Comparison of ENCODE assay signal across 8 cellular contexts in genomic region chrX:154486052-154486395, GRCh38. TPM values are rescaled to one million over a fixed set of nuclear protein-coding genes. Genes with fewer than 3 reads are reported as not detected.
DNase-seq lines count a peak whose midpoint lies in the region; ATAC-seq, FAIRE-seq and TF ChIP-seq lines count a peak whose summit lies in the region.

No MANE protein-coding gene starts in this region.

- H3K27ac Mint-ChIP-seq in activated CD8-positive, alpha-beta T cell treated with anti-CD3 and anti-CD28 coated beads for 36 hours: no peak overlapping the region

- H3K4me1 ChIP-seq in SK-N-SH (ENCODE audit: control insufficient read depth in 1 of 2, insufficient read depth in 2 of 2, low read depth in 1 of 2, low read length in 1 of 2): peaks cover 0 to 17% of the 10 kb centered on the region in 2 experiments; a peak in 1 of 4 replicates
- H3K4me1 ChIP-seq in fibroblast of lung (ENCODE audit: control insufficient read depth, extremely low read depth, insufficient read depth, low read length): peaks cover 2% of the 10 kb centered on the region
- peaks cover 0 to 5% (median 0%) of the 10 kb centered on the region in 3 donors for H3K4me1 ChIP-seq in pancreas

- CTCF ChIA-PET in SK-N-SH (lab: Yijun Ruan, JAX): interaction anchor here (1.1 to 1.2 kb wide), 2 partner anchors 49 to 87 kb away, joined by 3 to 4 read pairs; no protein-coding TSS in a partner anchor
- CTCF ChIA-PET in activated CD8-positive, alpha-beta T cell treated with anti-CD3 and anti-CD28 coated beads for 36 hours (lab: Charles Lee): no interaction called here

- H3K9me3 ChIP-seq in SK-N-SH (no peaks in the 10 kb centered on the region), fibroblast of lung (ENCODE audit: control insufficient read depth, insufficient read depth, low read depth, low read length) (no peaks in the 10 kb centered on the region), pancreas (no peaks in the 10 kb centered on the region)

- no peaks in the 10 kb centered on the region for H3K27me3 Mint-ChIP-seq in activated CD8-positive, alpha-beta T cell treated with anti-CD3 and anti-CD28 coated beads for 36 hours

- no peak for TF ChIP-seq RAD21 in SK-N-SH (IDR thresholded peaks at IDR 0.05; ENCODE audit: low read length)

- ATAC-seq in SK-N-SH treated with all-trans-retinoic acid at 6 μM for 48 hours (no peak), pancreas (peak in 2 of 4 donors; percentile 2 to 6), GM21515 (IDR thresholded peaks at IDR 0.05; ENCODE audit: unreplicated experiment) (no peak)
- no peak for ATAC-seq in activated CD8-positive, alpha-beta T cell treated with anti-CD3 and anti-CD28 coated beads for 36 hours

- peaks cover 25% of the 10 kb centered on the region for H3K4me1 Mint-ChIP-seq in activated CD8-positive, alpha-beta T cell treated with anti-CD3 and anti-CD28 coated beads for 36 hours (ENCODE audit: low read depth)

- H3K36me3 ChIP-seq in SK-N-SH (replicated peaks in 1 of 2; ENCODE audit: control insufficient read depth in 1 of 2, insufficient read depth in 2 of 2, low read length in 1 of 2): peaks cover 0 to 14% of the 10 kb centered on the region in 2 experiments
- peaks cover 5% of the 10 kb centered on the region for H3K36me3 ChIP-seq in fibroblast of lung (ENCODE audit: control insufficient read depth, insufficient read depth, low read length)
- no peaks in the 10 kb centered on the region for H3K36me3 ChIP-seq in pancreas

- intact Hi-C loops in activated CD8-positive, alpha-beta T cell treated with anti-CD3 and anti-CD28 coated beads for 36 hours (cut with micrococcal nuclease): no loop called here
- intact Hi-C loops in pancreas (cut with DNase I): no loop called here

- TF ChIP-seq CTCF in SK-N-SH (IDR thresholded peaks at IDR 0.05): no peak
- no peak for TF ChIP-seq CTCF in activated CD8-positive, alpha-beta T cell treated with anti-CD3 and anti-CD28 coated beads for 36 hours (IDR thresholded peaks at IDR 0.05)
- no peak for TF ChIP-seq CTCF in fibroblast of lung (conservative IDR thresholded peaks at IDR 0.05 in 1 of 2, IDR thresholded peaks at IDR 0.05 in 1 of 2; ENCODE audit: low read depth in 1 of 2, low read length in 2 of 2)
- no peak for TF ChIP-seq CTCF in pancreas (IDR thresholded peaks at IDR 0.05)

- peak overlapping the region; percentile 20 to 77; a peak in 2 of 4 replicates for H3K27ac ChIP-seq in SK-N-SH (ENCODE audit: low read depth in 2 of 2, low read length in 1 of 2)
- H3K27ac ChIP-seq in fibroblast of lung (ENCODE audit: insufficient read depth, low read length): no peak overlapping the region
- H3K27ac ChIP-seq in pancreas: peak overlapping the region; percentile 61 to 75 (median 70)

- POLR2A ChIA-PET in SK-N-SH (lab: Yijun Ruan, JAX): interaction anchor here (1.5 to 2.4 kb wide), 3 partner anchors 27 to 88 kb away, joined by 5 to 8 read pairs (median 7); partner anchors contain the start of gene RPL10
- POLR2A ChIA-PET in activated CD8-positive, alpha-beta T cell treated with anti-CD3 and anti-CD28 coated beads for 36 hours (lab: Charles Lee): interaction anchor here (0.9 to 1.6 kb wide), 10 partner anchors 8 to 85 kb away, joined by 3 to 5 read pairs (median 3); no protein-coding TSS in a partner anchor

- H3K79me2 ChIP-seq in SK-N-SH (ENCODE audit: insufficient read depth) (peaks cover 19% of the 10 kb centered on the region; the same call in 1 of the 2 replicates), fibroblast of lung (ENCODE audit: control insufficient read depth, insufficient read depth, low read length) (peaks cover 4% of the 10 kb centered on the region)

- DNase-seq in SK-N-SH: peak; percentile 56
- peak; percentile 39 for DNase-seq in activated CD8-positive, alpha-beta T cell treated with anti-CD3 and anti-CD28 coated beads for 36 hours
- no peak for DNase-seq in fibroblast of lung (ENCODE audit: low read depth in 2 of 2)
- peak; percentile 48 to 88 (median 67) for DNase-seq in pancreas
- DNase-seq in GM19240 (ENCODE audit: insufficient read length, low spot score): no peak
- DNase-seq in SK-N-DZ (ENCODE audit: low spot score): no peak

- H3K4me2 ChIP-seq in SK-N-SH (peak overlapping the region; percentile 80), fibroblast of lung (ENCODE audit: extremely low read depth, insufficient read depth, low read length) (peak overlapping the region; percentile 48)

- peak overlapping the region; percentile 49; the same call in 1 of the 2 replicates for H3K9ac ChIP-seq in SK-N-SH
- H3K9ac ChIP-seq in fibroblast of lung (ENCODE audit: insufficient read depth, low read length): peak overlapping the region; percentile 58

- H3F3A ChIP-seq in SK-N-SH (replicated peaks; ENCODE audit: insufficient read depth): no peaks in the 10 kb centered on the region

- no peak for FAIRE-seq in pancreas (lab: Jason Lieb, UNC)

- peak overlapping the region; percentile 71 for H3K4me3 Mint-ChIP-seq in activated CD8-positive, alpha-beta T cell treated with anti-CD3 and anti-CD28 coated beads for 36 hours

- H2AFZ ChIP-seq in SK-N-SH (ENCODE audit: low read depth) (no peak overlapping the region), fibroblast of lung (ENCODE audit: low read length) (no peak overlapping the region)

- peaks cover 18% of the 10 kb centered on the region for H3K36me3 Mint-ChIP-seq in activated CD8-positive, alpha-beta T cell treated with anti-CD3 and anti-CD28 coated beads for 36 hours (ENCODE audit: low read depth)

- peak overlapping the region; percentile 56 to 63 for H3K4me3 ChIP-seq in SK-N-SH (ENCODE audit: low read depth in 2 of 2, low read length in 1 of 2)
- peak overlapping the region; percentile 29 to 62 (median 47) for H3K4me3 ChIP-seq in fibroblast of lung (replicated peaks in 1 of 4; ENCODE audit: control extremely low read depth in 1 of 4, insufficient read depth in 1 of 4, low read depth in 3 of 4, low read length in 4 of 4)
- peak overlapping the region; percentile 35 to 61 (median 46) for H3K4me3 ChIP-seq in pancreas

- H4K20me1 ChIP-seq in SK-N-SH (ENCODE audit: insufficient read depth) (no peaks in the 10 kb centered on the region), fibroblast of lung (ENCODE audit: control insufficient read depth, extremely low read depth, insufficient read depth, low read length) (no peaks in the 10 kb centered on the region)

- WGBS in SK-N-SH (ENCODE audit: low lambda C conversion rate): 0% methylated on average over 3 of the region's 35 CpGs
- WGBS in pancreas, 2 donors: 1 to 35% methylated on average over 28 to 35 of the region's 35 CpGs

- TF ChIP-seq EP300 in SK-N-SH (IDR thresholded peaks at IDR 0.05; ENCODE audit: borderline replicate concordance in 1 of 2, low read depth in 1 of 2, low read length in 1 of 2): no peak

- no peaks in the 10 kb centered on the region for H3K9me2 ChIP-seq in SK-N-SH

- no peaks in the 10 kb centered on the region for H3K9me3 Mint-ChIP-seq in activated CD8-positive, alpha-beta T cell treated with anti-CD3 and anti-CD28 coated beads for 36 hours

- 0 out of 2 replicates have a peak, but pooled peaks cover 10% of the 10 kb centered on the region for H3K27me3 ChIP-seq in SK-N-SH (ENCODE audit: insufficient read depth)
- H3K27me3 ChIP-seq in fibroblast of lung (ENCODE audit: control insufficient read depth, insufficient read depth, low read length): no peaks in the 10 kb centered on the region
- H3K27me3 ChIP-seq in pancreas: no peaks in the 10 kb centered on the region

RNA-seq across cellular contexts. Expression of gene UBL4A, which starts 0.4 kb away (rescaled TPM):
- polyA plus RNA-seq in SK-N-SH (2012; rRNA removed) (27.4 and 27.8 TPM in 2 replicates), fibroblast of lung (17.9 and 21.7 TPM in 2 replicates), pancreas (10 to 100 TPM; 13.6 to 20.4 TPM)
- 14.0 and 22.7 TPM in 2 replicates for polyA plus RNA-seq in SK-N-SH (2012; cell fraction: cytosol; rRNA removed)
- polyA plus RNA-seq in SK-N-SH (2012; cell fraction: nucleus; rRNA removed): 15.0 and 21.3 TPM in 2 replicates
- 10 to 100 TPM; 46.5 to 47.6 TPM for total RNA-seq in activated CD8-positive, alpha-beta T cell treated with anti-CD3 and anti-CD28 coated beads for 36 hours
- total RNA-seq in fibroblast of lung (39.5 and 42.8 TPM in 2 replicates), pancreas (10 to 100 TPM; 16.0 to 32.2 (median 21.5) TPM)
- 22.1 and 29.2 TPM in 2 replicates for polyA plus RNA-seq in fibroblast of lung (2012)
- polyA minus RNA-seq in fibroblast of lung (ENCODE audit: low replicate concordance): 16.3 and 42.9 TPM in 2 replicates
- 67.7 and 67.9 TPM in 2 replicates for polyA plus RNA-seq in SK-N-DZ (2014; cell fraction: cytosol; rRNA removed)
- 48.9 and 50.1 TPM in 2 replicates for polyA plus RNA-seq in SK-N-DZ (2014; cell fraction: nucleus; rRNA removed)

RNA-seq across cellular contexts. Expression of gene SLC10A3, which starts 4.4 kb away (rescaled TPM):
- polyA plus RNA-seq in SK-N-SH (2012; rRNA removed) (28.4 and 29.7 TPM in 2 replicates), fibroblast of lung (15.5 and 16.0 TPM in 2 replicates), pancreas (10 to 100 TPM; 16.2 to 19.1 TPM)
- 11.5 and 21.2 TPM in 2 replicates for polyA plus RNA-seq in SK-N-SH (2012; cell fraction: cytosol; rRNA removed)
- polyA plus RNA-seq in SK-N-SH (2012; cell fraction: nucleus; rRNA removed): 18.8 and 19.4 TPM in 2 replicates
- total RNA-seq in activated CD8-positive, alpha-beta T cell treated with anti-CD3 and anti-CD28 coated beads for 36 hours: 10 to 100 TPM; 13.2 to 14.1 TPM
- total RNA-seq in fibroblast of lung (13.9 and 15.2 TPM in 2 replicates), pancreas (10 to 100 TPM in 5 of 6 donors, 1 to 10 TPM in 1; 9.6 to 12.2 (median 11.3) TPM)
- 26.3 and 32.6 TPM in 2 replicates for polyA plus RNA-seq in fibroblast of lung (2012)
- polyA minus RNA-seq in fibroblast of lung (ENCODE audit: low replicate concordance): 19.2 and 20.2 TPM in 2 replicates
- polyA plus RNA-seq in SK-N-DZ (2014; cell fraction: cytosol; rRNA removed): 9.0 and 12.8 TPM in 2 replicates
- polyA plus RNA-seq in SK-N-DZ (2014; cell fraction: nucleus; rRNA removed): 7.8 and 10.0 TPM in 2 replicates

RNA-seq across cellular contexts. Expression of gene LAGE3, which starts 6.9 kb away (rescaled TPM):
- polyA plus RNA-seq in SK-N-SH (2012; rRNA removed): 29.3 and 37.2 TPM in 2 replicates
- polyA plus RNA-seq in SK-N-SH (2012; cell fraction: cytosol; rRNA removed): 16.9 and 28.0 TPM in 2 replicates
- polyA plus RNA-seq in SK-N-SH (2012; cell fraction: nucleus; rRNA removed): 9.8 and 16.3 TPM in 2 replicates
- total RNA-seq in activated CD8-positive, alpha-beta T cell treated with anti-CD3 and anti-CD28 coated beads for 36 hours: 10 to 100 TPM; 49.8 to 50.1 TPM
- total RNA-seq in fibroblast of lung: 13.4 and 20.5 TPM in 2 replicates
- 6.1 and 6.4 TPM in 2 replicates for polyA plus RNA-seq in fibroblast of lung
- polyA plus RNA-seq in fibroblast of lung (2012): 19.1 and 19.4 TPM in 2 replicates
- polyA minus RNA-seq in fibroblast of lung (ENCODE audit: low replicate concordance): 9.9 and 10.4 TPM in 2 replicates
- 10 to 100 TPM in 5 of 6 donors, 1 to 10 TPM in 1; 9.5 to 19.6 (median 12.7) TPM for total RNA-seq in pancreas
- 10 to 100 TPM; 10.1 to 15.2 TPM for polyA plus RNA-seq in pancreas
- polyA plus RNA-seq in SK-N-DZ (2014; cell fraction: cytosol; rRNA removed): 47.2 and 47.7 TPM in 2 replicates
- polyA plus RNA-seq in SK-N-DZ (2014; cell fraction: nucleus; rRNA removed): 47.1 and 55.8 TPM in 2 replicates

RNA-seq across cellular contexts. Expression of gene PLXNA3, which starts 27.9 kb away (rescaled TPM):
- 28.3 and 33.2 TPM in 2 replicates for polyA plus RNA-seq in SK-N-SH (2012; rRNA removed)
- polyA plus RNA-seq in SK-N-SH (2012; cell fraction: cytosol; rRNA removed): 7.5 and 12.2 TPM in 2 replicates
- polyA plus RNA-seq in SK-N-SH (2012; cell fraction: nucleus; rRNA removed): 197 and 217 TPM in 2 replicates
- total RNA-seq in activated CD8-positive, alpha-beta T cell treated with anti-CD3 and anti-CD28 coated beads for 36 hours: 10 to 100 TPM; 36.5 to 40.5 TPM
- 11.6 and 17.8 TPM in 2 replicates for total RNA-seq in fibroblast of lung
- 18.4 and 24.3 TPM in 2 replicates for polyA plus RNA-seq in fibroblast of lung
- polyA plus RNA-seq in fibroblast of lung (2012): 44.6 and 47.9 TPM in 2 replicates
- 185 and 269 TPM in 2 replicates for polyA minus RNA-seq in fibroblast of lung (ENCODE audit: low replicate concordance)
- total RNA-seq in pancreas: 10 to 100 TPM; 10.5 to 40.7 (median 16.3) TPM
- 10 to 100 TPM; 15.0 to 39.0 TPM for polyA plus RNA-seq in pancreas
- 4.6 and 6.3 TPM in 2 replicates for polyA plus RNA-seq in SK-N-DZ (2014; cell fraction: cytosol; rRNA removed)
- polyA plus RNA-seq in SK-N-DZ (2014; cell fraction: nucleus; rRNA removed): 33.8 and 64.5 TPM in 2 replicates

RNA-seq across cellular contexts. Expression of gene FAM3A, which starts 30.0 kb away (rescaled TPM):
- 36.7 and 42.1 TPM in 2 replicates for polyA plus RNA-seq in SK-N-SH (2012; rRNA removed)
- 17.2 and 28.6 TPM in 2 replicates for polyA plus RNA-seq in SK-N-SH (2012; cell fraction: cytosol; rRNA removed)
- 81.3 and 93.7 TPM in 2 replicates for polyA plus RNA-seq in SK-N-SH (2012; cell fraction: nucleus; rRNA removed)
- total RNA-seq in activated CD8-positive, alpha-beta T cell treated with anti-CD3 and anti-CD28 coated beads for 36 hours: 10 to 100 TPM; 27.9 to 31.9 TPM
- total RNA-seq in fibroblast of lung: 30.0 and 30.2 TPM in 2 replicates
- polyA plus RNA-seq in fibroblast of lung: 16.5 and 17.3 TPM in 2 replicates
- 27.9 and 31.6 TPM in 2 replicates for polyA plus RNA-seq in fibroblast of lung (2012)
- polyA minus RNA-seq in fibroblast of lung (ENCODE audit: low replicate concordance): 20.7 and 23.7 TPM in 2 replicates
- total RNA-seq in pancreas: 10 to 100 TPM; 26.4 to 40.4 (median 32.7) TPM
- polyA plus RNA-seq in pancreas: 10 to 100 TPM; 70.7 to 78.5 TPM
- polyA plus RNA-seq in SK-N-DZ (2014; cell fraction: cytosol; rRNA removed): 17.0 and 21.0 TPM in 2 replicates
- 31.3 and 33.7 TPM in 2 replicates for polyA plus RNA-seq in SK-N-DZ (2014; cell fraction: nucleus; rRNA removed)

Comparison
In these comparisons a context has a peak if more than half of its experiments do, and no peak if none do; other contexts are left out.
1. DNase-seq: peak in SK-N-SH (single experiment), activated CD8-positive, alpha-beta T cell treated with anti-CD3 and anti-CD28 coated beads for 36 hours (single experiment) and pancreas (6 of 6); none in fibroblast of lung (0 of 2), GM19240 (single experiment) and SK-N-DZ (single experiment).
2. Peak in every context shown above with its lines, with median percentiles within 50 percentile points of each other: H3K4me3 ChIP-seq.